ENCODE assay signal across 1 cellular context in the genomic region with DNA sequence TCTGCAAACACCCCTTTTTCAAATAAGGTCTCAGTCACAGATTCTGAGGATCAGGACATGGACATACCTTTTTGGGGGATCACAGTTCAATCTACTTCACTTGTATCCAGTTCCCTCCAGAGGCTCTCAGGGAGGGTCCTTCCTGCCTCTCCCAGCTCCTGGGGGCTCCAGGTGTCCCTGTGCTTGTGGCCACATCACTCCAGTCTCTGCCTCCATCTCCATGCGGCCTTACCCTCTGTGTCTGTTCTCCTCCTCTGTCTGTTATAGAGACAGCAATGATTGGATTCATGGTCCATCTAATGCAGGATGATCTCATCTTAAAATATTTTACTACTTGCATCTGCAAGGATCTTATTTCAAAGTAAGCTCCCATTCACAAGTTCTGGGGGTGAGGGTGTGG.
TF ChIP-seq lines count a peak whose summit lies in the region.

No MANE protein-coding gene starts in this region.

TF ChIP-seq in H1, 55 proteins besides CTCF, POLR2A, EP300 and RAD21 (continued from another document):
- TF ChIP-seq, protein P1, sequence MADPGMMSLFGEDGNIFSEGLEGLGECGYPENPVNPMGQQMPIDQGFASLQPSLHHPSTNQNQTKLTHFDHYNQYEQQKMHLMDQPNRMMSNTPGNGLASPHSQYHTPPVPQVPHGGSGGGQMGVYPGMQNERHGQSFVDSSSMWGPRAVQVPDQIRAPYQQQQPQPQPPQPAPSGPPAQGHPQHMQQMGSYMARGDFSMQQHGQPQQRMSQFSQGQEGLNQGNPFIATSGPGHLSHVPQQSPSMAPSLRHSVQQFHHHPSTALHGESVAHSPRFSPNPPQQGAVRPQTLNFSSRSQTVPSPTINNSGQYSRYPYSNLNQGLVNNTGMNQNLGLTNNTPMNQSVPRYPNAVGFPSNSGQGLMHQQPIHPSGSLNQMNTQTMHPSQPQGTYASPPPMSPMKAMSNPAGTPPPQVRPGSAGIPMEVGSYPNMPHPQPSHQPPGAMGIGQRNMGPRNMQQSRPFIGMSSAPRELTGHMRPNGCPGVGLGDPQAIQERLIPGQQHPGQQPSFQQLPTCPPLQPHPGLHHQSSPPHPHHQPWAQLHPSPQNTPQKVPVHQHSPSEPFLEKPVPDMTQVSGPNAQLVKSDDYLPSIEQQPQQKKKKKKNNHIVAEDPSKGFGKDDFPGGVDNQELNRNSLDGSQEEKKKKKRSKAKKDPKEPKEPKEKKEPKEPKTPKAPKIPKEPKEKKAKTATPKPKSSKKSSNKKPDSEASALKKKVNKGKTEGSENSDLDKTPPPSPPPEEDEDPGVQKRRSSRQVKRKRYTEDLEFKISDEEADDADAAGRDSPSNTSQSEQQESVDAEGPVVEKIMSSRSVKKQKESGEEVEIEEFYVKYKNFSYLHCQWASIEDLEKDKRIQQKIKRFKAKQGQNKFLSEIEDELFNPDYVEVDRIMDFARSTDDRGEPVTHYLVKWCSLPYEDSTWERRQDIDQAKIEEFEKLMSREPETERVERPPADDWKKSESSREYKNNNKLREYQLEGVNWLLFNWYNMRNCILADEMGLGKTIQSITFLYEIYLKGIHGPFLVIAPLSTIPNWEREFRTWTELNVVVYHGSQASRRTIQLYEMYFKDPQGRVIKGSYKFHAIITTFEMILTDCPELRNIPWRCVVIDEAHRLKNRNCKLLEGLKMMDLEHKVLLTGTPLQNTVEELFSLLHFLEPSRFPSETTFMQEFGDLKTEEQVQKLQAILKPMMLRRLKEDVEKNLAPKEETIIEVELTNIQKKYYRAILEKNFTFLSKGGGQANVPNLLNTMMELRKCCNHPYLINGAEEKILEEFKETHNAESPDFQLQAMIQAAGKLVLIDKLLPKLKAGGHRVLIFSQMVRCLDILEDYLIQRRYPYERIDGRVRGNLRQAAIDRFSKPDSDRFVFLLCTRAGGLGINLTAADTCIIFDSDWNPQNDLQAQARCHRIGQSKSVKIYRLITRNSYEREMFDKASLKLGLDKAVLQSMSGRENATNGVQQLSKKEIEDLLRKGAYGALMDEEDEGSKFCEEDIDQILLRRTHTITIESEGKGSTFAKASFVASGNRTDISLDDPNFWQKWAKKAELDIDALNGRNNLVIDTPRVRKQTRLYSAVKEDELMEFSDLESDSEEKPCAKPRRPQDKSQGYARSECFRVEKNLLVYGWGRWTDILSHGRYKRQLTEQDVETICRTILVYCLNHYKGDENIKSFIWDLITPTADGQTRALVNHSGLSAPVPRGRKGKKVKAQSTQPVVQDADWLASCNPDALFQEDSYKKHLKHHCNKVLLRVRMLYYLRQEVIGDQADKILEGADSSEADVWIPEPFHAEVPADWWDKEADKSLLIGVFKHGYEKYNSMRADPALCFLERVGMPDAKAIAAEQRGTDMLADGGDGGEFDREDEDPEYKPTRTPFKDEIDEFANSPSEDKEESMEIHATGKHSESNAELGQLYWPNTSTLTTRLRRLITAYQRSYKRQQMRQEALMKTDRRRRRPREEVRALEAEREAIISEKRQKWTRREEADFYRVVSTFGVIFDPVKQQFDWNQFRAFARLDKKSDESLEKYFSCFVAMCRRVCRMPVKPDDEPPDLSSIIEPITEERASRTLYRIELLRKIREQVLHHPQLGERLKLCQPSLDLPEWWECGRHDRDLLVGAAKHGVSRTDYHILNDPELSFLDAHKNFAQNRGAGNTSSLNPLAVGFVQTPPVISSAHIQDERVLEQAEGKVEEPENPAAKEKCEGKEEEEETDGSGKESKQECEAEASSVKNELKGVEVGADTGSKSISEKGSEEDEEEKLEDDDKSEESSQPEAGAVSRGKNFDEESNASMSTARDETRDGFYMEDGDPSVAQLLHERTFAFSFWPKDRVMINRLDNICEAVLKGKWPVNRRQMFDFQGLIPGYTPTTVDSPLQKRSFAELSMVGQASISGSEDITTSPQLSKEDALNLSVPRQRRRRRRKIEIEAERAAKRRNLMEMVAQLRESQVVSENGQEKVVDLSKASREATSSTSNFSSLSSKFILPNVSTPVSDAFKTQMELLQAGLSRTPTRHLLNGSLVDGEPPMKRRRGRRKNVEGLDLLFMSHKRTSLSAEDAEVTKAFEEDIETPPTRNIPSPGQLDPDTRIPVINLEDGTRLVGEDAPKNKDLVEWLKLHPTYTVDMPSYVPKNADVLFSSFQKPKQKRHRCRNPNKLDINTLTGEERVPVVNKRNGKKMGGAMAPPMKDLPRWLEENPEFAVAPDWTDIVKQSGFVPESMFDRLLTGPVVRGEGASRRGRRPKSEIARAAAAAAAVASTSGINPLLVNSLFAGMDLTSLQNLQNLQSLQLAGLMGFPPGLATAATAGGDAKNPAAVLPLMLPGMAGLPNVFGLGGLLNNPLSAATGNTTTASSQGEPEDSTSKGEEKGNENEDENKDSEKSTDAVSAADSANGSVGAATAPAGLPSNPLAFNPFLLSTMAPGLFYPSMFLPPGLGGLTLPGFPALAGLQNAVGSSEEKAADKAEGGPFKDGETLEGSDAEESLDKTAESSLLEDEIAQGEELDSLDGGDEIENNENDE (IDR thresholded peaks at IDR 0.05; ENCODE audit: insufficient replicate concordance, low read length), result no peak
- no peak for TF ChIP-seq TEAD4 (IDR thresholded peaks at IDR 0.05; ENCODE audit: low read depth, low read length)
- TF ChIP-seq SP2 (IDR thresholded peaks at IDR 0.05; ENCODE audit: low read length), result no peak
- TF ChIP-seq, protein P2, sequence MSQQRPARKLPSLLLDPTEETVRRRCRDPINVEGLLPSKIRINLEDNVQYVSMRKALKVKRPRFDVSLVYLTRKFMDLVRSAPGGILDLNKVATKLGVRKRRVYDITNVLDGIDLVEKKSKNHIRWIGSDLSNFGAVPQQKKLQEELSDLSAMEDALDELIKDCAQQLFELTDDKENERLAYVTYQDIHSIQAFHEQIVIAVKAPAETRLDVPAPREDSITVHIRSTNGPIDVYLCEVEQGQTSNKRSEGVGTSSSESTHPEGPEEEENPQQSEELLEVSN (IDR thresholded peaks at IDR 0.05), result no peak
- no peak for TF ChIP-seq KDM4A (IDR thresholded peaks at IDR 0.05; ENCODE audit: low read depth, low read length, severe bottlenecking)
- no peak for TF ChIP-seq TCF12 (IDR thresholded peaks at IDR 0.05; ENCODE audit: low read depth, low read length)
- no peak for TF ChIP-seq BCL11A (IDR thresholded peaks at IDR 0.05; ENCODE audit: low read depth in 2 of 2, low read length in 2 of 2)
- TF ChIP-seq NANOG (IDR thresholded peaks at IDR 0.05; ENCODE audit: insufficient read depth, low read depth, low read length, poor library complexity, severe bottlenecking), result no peak
- TF ChIP-seq SIN3A (conservative IDR thresholded peaks at IDR 0.05 in 1 of 2, IDR thresholded peaks at IDR 0.05 in 1 of 2; ENCODE audit: low read depth in 1 of 2, low read length in 2 of 2), result no peak
- TF ChIP-seq SAP30 (IDR thresholded peaks at IDR 0.05; ENCODE audit: insufficient read depth, insufficient replicate concordance, low read length), result no peak
- no peak for TF ChIP-seq KDM5A (IDR thresholded peaks at IDR 0.05; ENCODE audit: low read length)
- no peak for TF ChIP-seq BRCA1 (IDR thresholded peaks at IDR 0.05; ENCODE audit: low read depth, low read length)
- TF ChIP-seq FOSL1 (IDR thresholded peaks at IDR 0.05; ENCODE audit: insufficient read depth, low read depth, low read length), result no peak
- TF ChIP-seq TBP (IDR thresholded peaks at IDR 0.05; ENCODE audit: low read depth, low read length), result no peak
